Comparison of ENCODE assay signal across 13 cellular contexts in genomic region chr14:99535448-99535847, GRCh38.
"Had no signal": no experiment of that assay in that cellular context is flagged by ENCODE, and none has a peak within 500 bp of the region (broad histone marks: within the 10 kb centered on the region; RNA-seq: fewer than 3 reads in every experiment).

No MANE protein-coding gene starts in this region.

- H3K27me3 ChIP-seq: breast epithelium, right atrium auricular region, stomach had no signal

- H3K27ac ChIP-seq: breast epithelium, thoracic aorta had no signal

- H3K4me2 ChIP-seq: smooth muscle cell had no signal

- H3K36me3 ChIP-seq: breast epithelium, right atrium auricular region, thoracic aorta had no signal

- H3K4me3 ChIP-seq: breast epithelium, lung, right atrium auricular region, smooth muscle cell, stomach, thoracic aorta had no signal

- H3K9me3 ChIP-seq: breast epithelium, right atrium auricular region, stomach, thoracic aorta had no signal

- ATAC-seq: left colon; naive thymus-derived CD4-positive, alpha-beta T cell had no signal

- DNase-seq: activated CD4-positive, alpha-beta T cell treated with anti-CD3 and anti-CD28 coated beads, Interleukin-2, amount 10 ng/mL, durations not matched to agents 7 days and 5 days; activated CD4-positive, CD25-positive, alpha-beta regulatory T cell; activated naive CD8-positive, alpha-beta T cell treated with anti-CD3 and anti-CD28 coated beads, Interleukin-2, amount 10 ng/mL, durations not matched to agents 7 days and 5 days; cerebellar nuclear complex; effector memory CD4-positive, alpha-beta T cell; left colon; naive thymus-derived CD4-positive, alpha-beta T cell; stomach had no signal

- H3K4me1 ChIP-seq: breast epithelium had no signal
